ENCODE assay signal across 14 cellular contexts in genomic region chr1:217053666-217054065, GRCh38.
DNase-seq lines count a peak whose midpoint lies in the region; TF ChIP-seq lines count a peak whose summit lies in the region.
"Had no signal": no experiment of that assay in that cellular context is flagged by ENCODE, and none has a peak within 500 bp of the region (broad histone marks: within the 10 kb centered on the region; RNA-seq: fewer than 3 reads in every experiment).

No MANE protein-coding gene starts in this region.

- H3K4me3 ChIP-seq in tibial nerve, result no peak overlapping the region
- H3K4me3 ChIP-seq: A549, BLaER1, GM23338 had no signal

- no peaks in the 10 kb centered on the region for H3K27me3 ChIP-seq in tibial nerve
- H3K27me3 ChIP-seq: BLaER1 had no signal

- H3K36me3 Mint-ChIP-seq in neural crest cell (ENCODE audit: low read depth), result no peaks in the 10 kb centered on the region
- H3K36me3 Mint-ChIP-seq: CD8-positive, alpha-beta memory T cell had no signal

- H3K27ac ChIP-seq in caudate nucleus (ENCODE audit: low read depth, low read length) (peak overlapping the region; percentile 8), tibial nerve (peak overlapping the region in 3 of 4 donors; percentile 7 to 73 (median 63))
- H3K27ac ChIP-seq: A549, BLaER1, HL-60 had no signal

- H3K4me1 ChIP-seq in tibial nerve, result peaks cover 0 to 7% (median 0%) of the 10 kb centered on the region in 4 donors
- H3K4me1 ChIP-seq: A549, BLaER1 had no signal

- H3K27ac Mint-ChIP-seq in neural crest cell (ENCODE audit: unreplicated experiment), result peak overlapping the region; percentile 12
- H3K27ac Mint-ChIP-seq: CD8-positive, alpha-beta memory T cell; GM23338 had no signal

- TF ChIP-seq CTCF in neural crest cell (conservative IDR thresholded peaks at IDR 0.05) (no peak), tibial nerve (IDR thresholded peaks at IDR 0.05) (no peak)

- DNase-seq in RPMI8226 (peak; percentile 12), caudate nucleus (lab: John Stamatoyannopoulos, UW) (peak in 4 of 61 donors; percentile 14 to 49 (median 31)), neural crest cell (ENCODE audit: low read depth, low spot score) (no peak), tibial nerve (ENCODE audit: low spot score in 2 of 2) (no peak), HT-29 (ENCODE audit: low spot score) (no peak), DMS 273 (lab: John Stamatoyannopoulos, UW; ENCODE audit: unreplicated experiment) (no peak), KBM-7 (no peak)
- DNase-seq: CD8-positive, alpha-beta memory T cell; DMS 273 treated with DMSO at 0.1 percent for 48 hours; H7 had no signal

- H3K9me3 ChIP-seq in tibial nerve, result peaks cover 0 to 4% (median 0%) of the 10 kb centered on the region in 4 donors
- H3K9me3 ChIP-seq: A549, BLaER1 had no signal

- no peak overlapping the region for H3K4me3 Mint-ChIP-seq in neural crest cell
- H3K4me3 Mint-ChIP-seq: CD8-positive, alpha-beta memory T cell; GM23338 had no signal

- peak in 1 of 2 donors; percentile 66 for TF ChIP-seq EP300 in tibial nerve (IDR thresholded peaks at IDR 0.05)

- no peak for TF ChIP-seq POLR2A in tibial nerve (IDR thresholded peaks at IDR 0.05)

- no peaks in the 10 kb centered on the region for H3K27me3 Mint-ChIP-seq in neural crest cell (ENCODE audit: low read depth)
- H3K27me3 Mint-ChIP-seq: CD8-positive, alpha-beta memory T cell had no signal

- peaks cover 13% of the 10 kb centered on the region for H3K9me3 Mint-ChIP-seq in neural crest cell
- H3K9me3 Mint-ChIP-seq: GM23338 had no signal

- 29 to 57% methylated on average over 3 of the region's 3 CpGs for WGBS in tibial nerve, 2 donors

- no peaks in the 10 kb centered on the region for H3K36me3 ChIP-seq in tibial nerve
- H3K36me3 ChIP-seq: BLaER1 had no signal

- peaks cover 3% of the 10 kb centered on the region for H3K4me1 Mint-ChIP-seq in neural crest cell
- H3K4me1 Mint-ChIP-seq: CD8-positive, alpha-beta memory T cell; GM23338 had no signal

- in situ Hi-C loops in KBM-7 (cut with MboI; ENCODE audit: low pct_unique_long_range_greater_than_20kb, low sequenced_read_pairs), result no loop called here
